ENCODE assay signal across 16 cellular contexts in the genomic region with DNA sequence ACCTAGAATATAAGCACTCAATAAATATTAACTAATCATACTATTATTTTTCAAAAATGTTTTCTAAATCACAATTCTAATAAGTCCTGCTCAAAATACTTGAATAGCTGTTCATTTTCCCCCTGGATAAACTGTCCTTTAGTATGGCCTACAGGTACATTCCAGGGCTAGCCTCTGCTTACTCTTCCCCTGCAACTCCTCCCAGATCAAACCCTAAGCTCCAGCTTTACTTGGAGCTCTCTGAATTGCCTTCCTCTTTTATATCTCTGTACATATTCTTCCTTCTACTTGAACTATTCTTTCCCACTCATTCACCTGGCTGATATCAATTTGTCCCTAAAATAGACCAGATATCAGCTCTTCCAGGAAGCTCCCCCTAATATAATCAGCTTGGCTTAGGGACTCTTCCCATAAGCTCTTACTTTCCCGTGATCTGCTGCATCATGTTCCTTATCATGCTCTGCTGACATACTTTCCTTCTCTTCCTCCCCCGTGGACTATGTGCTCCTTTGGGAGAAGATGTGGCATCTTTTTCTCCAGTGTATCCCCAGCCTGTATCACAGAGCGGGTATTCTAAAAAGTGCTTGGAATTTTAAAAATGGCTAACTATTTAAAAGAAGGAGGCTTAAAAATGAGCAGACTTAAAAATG.
"Had no signal": no experiment of that assay in that cellular context is flagged by ENCODE, and none has a peak within 500 bp of the region (broad histone marks: within the 10 kb centered on the region; RNA-seq: fewer than 3 reads in every experiment).

No MANE protein-coding gene starts in this region.

- ATAC-seq: left lobe of liver, natural killer cell, sciatic nerve had no signal

- H3K4me3 Mint-ChIP-seq: natural killer cell, neural crest cell, type B pancreatic cell had no signal

- H3K4me1 Mint-ChIP-seq: natural killer cell, neural crest cell had no signal

- DNase-seq: colonic mucosa; dermis blood vessel endothelial cell; esophagus squamous epithelium; head of caudate nucleus; hippocampal formation; natural killer cell; posterior cingulate gyrus; stimulated activated CD4-positive, alpha-beta T cell treated with anti-CD3 and anti-CD28 coated beads, Interleukin-2, amount 100 ng/mL, for 24 hours; stimulated activated CD4-positive, alpha-beta T cell treated with anti-CD3 and anti-CD28 coated beads, Interleukin-4, amount 100 ng/mL, for 4 hours; stimulated activated naive CD4-positive, alpha-beta T cell; stomach; substantia nigra had no signal

- H3K27ac Mint-ChIP-seq: natural killer cell, type B pancreatic cell had no signal

- H3K9me3 Mint-ChIP-seq: natural killer cell, neural crest cell had no signal

- H3K36me3 Mint-ChIP-seq: natural killer cell, type B pancreatic cell had no signal

- H3K27me3 Mint-ChIP-seq: type B pancreatic cell had no signal
